21 cellular contexts compared by ENCODE assay signal in the genomic region with DNA sequence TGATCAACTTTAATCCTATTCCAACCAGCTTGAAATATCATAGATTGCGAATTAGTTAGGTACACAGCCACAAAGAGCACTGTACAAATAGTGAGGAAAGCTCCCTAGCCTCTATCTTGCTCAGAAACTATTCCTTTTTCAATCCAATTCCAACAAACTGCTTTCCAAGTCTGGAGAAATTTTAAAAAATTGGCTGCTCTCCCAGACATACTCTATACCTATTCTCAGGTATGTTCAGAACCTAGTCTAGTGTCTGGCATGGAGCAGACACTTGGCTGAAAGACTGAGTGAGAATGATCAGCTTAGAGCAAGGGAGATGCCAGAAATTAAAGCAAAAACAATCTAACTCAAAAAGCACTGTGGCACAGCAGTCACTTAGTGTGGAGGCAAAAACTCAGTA.
"Had no signal": no experiment of that assay in that cellular context is flagged by ENCODE, and none has a peak within 500 bp of the region (broad histone marks: within the 10 kb centered on the region; RNA-seq: fewer than 3 reads in every experiment).

No MANE protein-coding gene starts in this region.

- DNase-seq: dorsolateral prefrontal cortex; effector CD4-positive, alpha-beta T cell; head of caudate nucleus; mammary epithelial cell; mesendoderm; midbrain; naive thymus-derived CD4-positive, alpha-beta T cell; sigmoid colon; stimulated activated CD4-positive, alpha-beta T cell treated with anti-CD3 and anti-CD28 coated beads, Interleukin-2, amount 100 ng/mL, for 24 hours; stimulated activated CD4-positive, alpha-beta T cell treated with anti-CD3 and anti-CD28 coated beads, Interleukin-4, amount 100 ng/mL, for 24 hours; stimulated activated naive CD4-positive, alpha-beta T cell treated with Interleukin-2 at 50 U/mL for 16 hours; stomach; tibial artery had no signal

- H3K4me3 ChIP-seq: dorsolateral prefrontal cortex, neural progenitor cell, prostate gland, right atrium auricular region, sigmoid colon, stomach, tibial artery had no signal

- H3K4me1 ChIP-seq: neural progenitor cell, prostate gland, right atrium auricular region, sigmoid colon had no signal

- H3K9ac ChIP-seq: neural progenitor cell had no signal

- H3K27me3 ChIP-seq: dorsolateral prefrontal cortex, neural progenitor cell, right atrium auricular region, sigmoid colon, stomach, tibial artery had no signal

- ATAC-seq: naive thymus-derived CD4-positive, alpha-beta T cell; stimulated activated effector memory CD8-positive, alpha-beta T cell treated with anti-CD3 and anti-CD28 coated beads, Interleukin-12 subunit alpha, Interleukin-12 subunit beta, amount 100 ng/mL, for 72 hours had no signal

- H3K4me2 ChIP-seq: neural progenitor cell had no signal

- H3K9me3 ChIP-seq: prostate gland, right atrium auricular region, sigmoid colon, stomach, tibial artery had no signal

- H2AFZ ChIP-seq: neural progenitor cell had no signal

- FAIRE-seq: colon, frontal cortex, keratinocyte, urothelium cell line had no signal

- H3K27ac ChIP-seq: dorsolateral prefrontal cortex, neural progenitor cell, prostate gland, right atrium auricular region, sigmoid colon, stomach, tibial artery had no signal

- H3K36me3 ChIP-seq: neural progenitor cell, prostate gland, right atrium auricular region, sigmoid colon, stomach, tibial artery had no signal
